8 cellular contexts compared by ENCODE assay signal in the genomic region with DNA sequence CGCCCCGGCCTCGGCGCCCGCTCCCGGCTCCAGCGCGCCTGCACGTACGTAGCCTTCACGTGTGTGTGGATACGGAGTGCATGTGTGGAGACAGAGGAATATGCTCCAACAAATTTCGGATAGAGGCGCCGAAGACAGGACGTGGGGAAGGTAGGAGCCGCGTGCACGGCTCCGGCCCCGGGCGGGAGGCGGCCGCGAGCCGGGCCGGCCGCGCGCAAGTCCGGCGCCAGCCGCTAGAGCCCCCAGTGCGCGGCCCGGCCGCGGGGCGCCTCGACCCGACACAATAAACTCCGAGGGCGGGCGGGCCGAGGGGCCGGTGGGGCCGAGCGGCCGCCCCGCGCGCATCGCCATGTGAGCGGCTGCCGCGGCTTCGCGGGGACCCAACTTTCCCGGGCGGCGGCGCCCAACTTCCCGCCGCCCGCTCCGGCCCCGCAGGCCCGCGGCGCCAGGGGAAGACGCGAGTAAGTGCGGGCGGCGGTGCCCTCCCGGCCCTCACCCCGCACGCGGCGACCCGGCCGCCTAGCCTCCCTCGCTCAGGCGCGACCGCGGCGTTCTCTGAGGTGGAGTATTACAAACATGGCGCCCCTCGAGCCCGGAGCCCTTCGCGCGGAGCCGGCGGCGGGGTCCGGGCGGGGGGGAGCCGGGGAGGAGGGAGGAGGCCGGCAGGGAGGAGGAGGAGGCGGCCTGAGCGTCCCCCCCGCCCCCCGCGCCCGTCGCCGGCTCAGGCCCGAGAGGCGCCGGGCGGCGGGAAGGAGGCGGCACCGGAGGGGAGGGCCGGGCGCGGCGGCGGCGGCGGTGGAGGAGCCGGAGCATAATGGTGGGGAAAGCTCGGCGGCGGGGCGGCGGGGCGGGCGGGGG. TPM values are rescaled to one million over a fixed set of nuclear protein-coding genes. Genes with fewer than 3 reads are reported as not detected.
A peak's percentile ranks its signal among the peaks of the same experiment; 100 is the strongest.
DNase-seq lines count a peak whose midpoint lies in the region; ATAC-seq and TF ChIP-seq lines count a peak whose summit lies in the region.

A gene (plus strand): TSS at position 713 of the 858 bp plus-strand sequence. CDS start 44,558 bp downstream, outside the sequence.

- H4K20me1 ChIP-seq in neural progenitor cell (ENCODE audit: low read depth): peaks cover 43% of the 10 kb centered on the region

- H3K4me3 ChIP-seq in neural progenitor cell (peak within 1 kb of the TSS; percentile 93), subcutaneous abdominal adipose tissue (ENCODE audit: low read depth in 1 of 5, low read length in 5 of 5) (peak within 1 kb of the TSS; percentile 77 to 99 (median 91))

- H3K79me2 ChIP-seq in neural progenitor cell (ENCODE audit: low read depth): peaks cover 62% of the 10 kb centered on the region

- H3K9me3 ChIP-seq in neural progenitor cell (ENCODE audit: low read depth) (no peaks in the 10 kb centered on the region), subcutaneous abdominal adipose tissue (ENCODE audit: control insufficient read depth in 5 of 5, low read length in 5 of 5) (no peaks in the 10 kb centered on the region)

- H3K27ac Mint-ChIP-seq in neural progenitor cell: peak within 1 kb of the TSS; percentile 99

- peak within 1 kb of the TSS; percentile 98 for H3K4me3 Mint-ChIP-seq in neural progenitor cell

- H3K4me1 ChIP-seq in neural progenitor cell (peaks cover 16% of the 10 kb centered on the region), subcutaneous abdominal adipose tissue (ENCODE audit: control insufficient read depth in 5 of 5, insufficient read depth in 5 of 5, low read length in 5 of 5) (peaks cover 4 to 27% (median 21%) of the 10 kb centered on the region in 5 donors)

- H3K4me1 Mint-ChIP-seq in neural progenitor cell: peaks cover 38% of the 10 kb centered on the region

- no peaks in the 10 kb centered on the region for H3F3A ChIP-seq in neural progenitor cell (ENCODE audit: low read depth)

- H3K4me2 ChIP-seq in neural progenitor cell: peak within 1 kb of the TSS; percentile 92

- H3K36me3 Mint-ChIP-seq in neural progenitor cell: peaks cover 2% of the 10 kb centered on the region

- peak within 1 kb of the TSS; percentile 98 for H2AFZ ChIP-seq in neural progenitor cell (replicated peaks)

- H3K27ac ChIP-seq in 22Rv1 (peak within 1 kb of the TSS; percentile 83), neural progenitor cell (peak within 1 kb of the TSS; percentile 90), subcutaneous abdominal adipose tissue (ENCODE audit: low read depth, low read length) (peak within 1 kb of the TSS; percentile 90)

- H3K36me3 ChIP-seq in neural progenitor cell (no peaks in the 10 kb centered on the region), subcutaneous abdominal adipose tissue (ENCODE audit: control insufficient read depth in 5 of 5, insufficient read depth in 5 of 5, low read length in 5 of 5) (no peaks in the 10 kb centered on the region)

- peak; percentile 56 for DNase-seq in OCI-M1 (lab: John Stamatoyannopoulos, UW)
- DNase-seq in activated effector memory CD4-positive, alpha-beta T cell treated with anti-CD3 and anti-CD28 coated beads, Interleukin-2, amount 50 U/mL, for 16 hours: peak; percentile 89
- peak; percentile 38 for DNase-seq in fibroblast of the conjunctiva (ENCODE audit: low read depth)
- DNase-seq in neural progenitor cell (ENCODE audit: low spot score): peak; percentile 85

- H3K9ac ChIP-seq in neural progenitor cell (peak within 1 kb of the TSS; percentile 86), subcutaneous abdominal adipose tissue (ENCODE audit: low read length in 5 of 5) (peak within 1 kb of the TSS; percentile 50 to 95 (median 95))

- ATAC-seq in GM18498 (IDR thresholded peaks at IDR 0.05; ENCODE audit: unreplicated experiment): peak; percentile 64
- ATAC-seq in HG02943 (IDR thresholded peaks at IDR 0.05; ENCODE audit: low read depth, unreplicated experiment): peak; percentile 46

- TF ChIP-seq CTCF in 22Rv1 (IDR thresholded peaks at IDR 0.05) (0 out of 2 replicates have a peak, but pooled peaks have one; percentile 19), neural progenitor cell (IDR thresholded peaks at IDR 0.05) (no peak)

- H3K27me3 Mint-ChIP-seq in neural progenitor cell (ENCODE audit: insufficient read depth, low read depth): peaks cover 8% of the 10 kb centered on the region

- H3K27me3 ChIP-seq in neural progenitor cell (peaks cover 20% of the 10 kb centered on the region), subcutaneous abdominal adipose tissue (ENCODE audit: control insufficient read depth in 5 of 5, insufficient read depth in 4 of 5, low read length in 5 of 5) (no peaks in the 10 kb centered on the region)

- no peaks in the 10 kb centered on the region for H3K9me3 Mint-ChIP-seq in neural progenitor cell

RNA-seq across cellular contexts. Expression of the gene that starts here (rescaled TPM):
- 46.9 and 59.5 TPM in 2 replicates for total RNA-seq in neural progenitor cell (ENCODE audit: low replicate concordance)

Comparison
In these comparisons a context has a peak if more than half of its experiments do, and no peak if none do; other contexts are left out.
1. Peak in every context shown above with its lines: DNase-seq, ATAC-seq, H3K4me3 ChIP-seq and H3K27ac ChIP-seq.
2. DNase-seq: peak in every context shown above with its lines; median percentile 89 in activated effector memory CD4-positive, alpha-beta T cell treated with anti-CD3 and anti-CD28 coated beads, Interleukin-2, amount 50 U/mL, for 16 hours; 85 in neural progenitor cell; 56 in OCI-M1; 38 in fibroblast of the conjunctiva.